In the genomic region with DNA sequence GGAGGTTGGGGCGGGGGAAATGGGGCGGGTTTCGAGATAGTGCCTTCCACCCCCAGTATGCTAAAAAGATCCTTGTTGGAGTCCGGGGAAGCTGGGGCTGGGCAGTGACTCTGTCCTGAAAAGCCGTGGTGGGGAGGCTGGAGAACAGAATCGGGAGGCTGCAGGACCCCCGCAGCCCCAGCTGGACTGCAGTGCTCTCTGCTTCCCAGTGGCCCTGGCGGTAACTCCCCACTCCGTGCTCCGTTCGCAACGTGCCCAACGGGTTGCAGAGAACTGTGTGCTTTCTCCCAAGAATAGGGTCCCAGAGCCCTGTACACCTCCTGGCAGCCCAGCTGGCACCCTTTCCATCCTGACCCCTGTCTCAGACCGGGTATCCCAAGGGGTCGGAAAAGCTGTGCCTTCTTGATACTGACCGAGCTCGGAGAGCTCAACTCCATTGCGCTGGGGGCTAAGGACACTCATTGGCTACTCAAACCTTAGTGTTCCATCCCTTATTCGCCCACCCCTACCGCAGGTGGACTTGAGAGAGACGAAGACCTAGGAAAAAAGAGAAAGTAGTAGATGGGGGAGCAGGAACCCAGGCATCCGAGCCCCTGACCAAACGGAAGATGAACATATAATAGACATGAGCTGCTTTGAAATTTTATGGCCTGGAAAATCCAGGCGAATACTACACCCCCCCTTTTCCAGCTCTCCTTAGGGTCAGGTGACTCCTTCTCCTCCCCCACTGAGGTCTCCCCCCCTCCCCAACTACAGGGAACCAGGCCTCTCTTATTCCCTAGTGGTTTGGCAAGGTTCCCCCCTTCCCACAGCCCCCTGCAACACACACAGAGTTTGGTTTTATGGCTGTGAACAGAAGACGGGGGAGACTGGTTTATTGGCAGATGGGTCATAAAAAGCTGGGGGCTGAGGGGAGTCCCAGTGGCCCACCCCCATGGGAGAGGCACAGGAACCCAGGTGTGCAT, we compare ENCODE assay signal across 8 cellular contexts. TPM values are rescaled to one million over a fixed set of nuclear protein-coding genes. Genes with fewer than 3 reads are reported as not detected.
A peak's percentile ranks its signal among the peaks of the same experiment; 100 is the strongest.
DNase-seq lines count a peak whose midpoint lies in the region; ATAC-seq and TF ChIP-seq lines count a peak whose summit lies in the region.

No MANE protein-coding gene starts in this region.

- H3K4me3 ChIP-seq in left lung (peak overlapping the region; percentile 50 to 65), thoracic aorta (peak overlapping the region; percentile 89)

- intact Hi-C loops in left lung (cut with DNase I), result loop anchor here in 1 of 2 donors (5.0 to 10.0 kb wide), 2 partner anchors 61 to 193 kb away; no protein-coding TSS in a partner anchor

- no peaks in the 10 kb centered on the region for H3K9me3 ChIP-seq in left lung
- H3K9me3 ChIP-seq in thoracic aorta, result no peaks in the 10 kb centered on the region

- peaks cover 0 to 10% of the 10 kb centered on the region in 2 donors for H3K36me3 ChIP-seq in left lung
- H3K36me3 ChIP-seq in thoracic aorta, result no peaks in the 10 kb centered on the region

- DNase-seq in astrocyte of the hippocampus (ENCODE audit: low read depth, low spot score), result peak; percentile 44
- DNase-seq in left lung, result no peak
- DNase-seq in thoracic aorta (ENCODE audit: low spot score), result no peak
- no peak for DNase-seq in activated CD4-positive, alpha-beta T cell treated with anti-CD3 and anti-CD28 coated beads for 48 hours

- H3K27me3 ChIP-seq in left lung (peaks cover 0 to 29% of the 10 kb centered on the region in 2 donors), thoracic aorta (replicated peaks; ENCODE audit: insufficient read depth) (no peaks in the 10 kb centered on the region)

- TF ChIP-seq CTCF in C4-2B (conservative IDR thresholded peaks at IDR 0.05) (no peak), left lung (IDR thresholded peaks at IDR 0.05) (no peak), thoracic aorta (IDR thresholded peaks at IDR 0.05) (no peak)

- H3K27ac ChIP-seq in C4-2B, result peak overlapping the region; percentile 76
- H3K27ac ChIP-seq in left lung, result peak overlapping the region in 1 of 2 donors; percentile 73
- peak overlapping the region in 1 of 2 donors; percentile 38 for H3K27ac ChIP-seq in thoracic aorta

- ATAC-seq in HG03460 (IDR thresholded peaks at IDR 0.05; ENCODE audit: unreplicated experiment) (peak; percentile 3), left lung (peak; percentile 20), thoracic aorta (ENCODE audit: insufficient number of reproducible peaks, low FRiP score, low read depth) (no peak), HG03196 (IDR thresholded peaks at IDR 0.05; ENCODE audit: unreplicated experiment) (no peak), HG02852 (IDR thresholded peaks at IDR 0.05; ENCODE audit: unreplicated experiment) (no peak)

- peaks cover 4 to 20% of the 10 kb centered on the region in 2 donors for H3K4me1 ChIP-seq in left lung
- peaks cover 16 to 29% of the 10 kb centered on the region in 2 donors for H3K4me1 ChIP-seq in thoracic aorta (ENCODE audit: control insufficient read depth in 1 of 2, low read depth in 2 of 2)

RNA-seq across cellular contexts. Expression of a gene that starts 1.3 kb away (rescaled TPM):
- total RNA-seq in left lung, result 10 to 100 TPM in 1 of 2 donors, 1 to 10 TPM in 1; 7.6 to 10.0 TPM
- 1 to 10 TPM; 3.0 to 9.7 TPM for total RNA-seq in thoracic aorta

RNA-seq across cellular contexts. Expression of a gene that starts 15.4 kb away (rescaled TPM):
- 1,000 to 10,000 TPM; 1,639 to 1,766 TPM for total RNA-seq in left lung
- 100 to 1,000 TPM; 615 to 776 TPM for total RNA-seq in thoracic aorta

RNA-seq across cellular contexts. Expression of a gene that starts 24.1 kb away (rescaled TPM):
- total RNA-seq in left lung (1 to 10 TPM; 4.3 to 5.8 TPM), thoracic aorta (10 to 100 TPM; 24.4 to 29.5 TPM)

RNA-seq across cellular contexts. Expression of a gene that starts 28.4 kb away (rescaled TPM):
- total RNA-seq in left lung (100 to 1,000 TPM; 114 to 123 TPM), thoracic aorta (100 to 1,000 TPM; 113 to 117 TPM)

RNA-seq across cellular contexts. Expression of a gene that starts 36.5 kb away (rescaled TPM):
- total RNA-seq in left lung (10 to 100 TPM; 22.4 to 62.4 TPM), thoracic aorta (100 to 1,000 TPM; 285 to 317 TPM)

Comparison
In these comparisons a context has a peak if more than half of its experiments do, and no peak if none do; other contexts are left out.
1. ATAC-seq: peak in HG03460 (single experiment) and left lung (single experiment); none in thoracic aorta (single experiment), HG03196 (single experiment) and HG02852 (single experiment).